In genomic region chr10:69866688-69867461, GRCh38 we compare ENCODE assay signal across 9 cellular contexts.
DNase-seq lines count a peak whose midpoint lies in the region; ATAC-seq and TF ChIP-seq lines count a peak whose summit lies in the region.
"Had no signal": no experiment of that assay in that cellular context is flagged by ENCODE, and none has a peak within 500 bp of the region (broad histone marks: within the 10 kb centered on the region; RNA-seq: fewer than 3 reads in every experiment).

No MANE protein-coding gene starts in this region.

- no peaks in the 10 kb centered on the region for H3K36me3 Mint-ChIP-seq in naive thymus-derived CD8-positive, alpha-beta T cell
- H3K36me3 Mint-ChIP-seq: natural killer cell had no signal

- no peaks in the 10 kb centered on the region for H4K20me1 ChIP-seq in smooth muscle cell (ENCODE audit: low read depth)

- CTCF ChIA-PET in HEK293 (lab: Yijun Ruan, JAX) = no interaction called here

- TF ChIP-seq CTCF in HEK293 (tag by site-specific recombination; IDR thresholded peaks at IDR 0.05) (no peak), body of pancreas (IDR thresholded peaks at IDR 0.05) (no peak), smooth muscle cell (IDR thresholded peaks at IDR 0.05; ENCODE audit: borderline replicate concordance, insufficient read depth, poor library complexity, severe bottlenecking) (no peak)

- H3K4me3 ChIP-seq in HEK293 (ENCODE audit: low read depth, low read length) (no peak overlapping the region), body of pancreas (no peak overlapping the region), smooth muscle cell (peak overlapping the region; percentile 22)

- H3K4me1 ChIP-seq in HEK293 (ENCODE audit: control insufficient read depth, insufficient read depth, low read length) (no peaks in the 10 kb centered on the region), body of pancreas (peaks cover 4% of the 10 kb centered on the region), smooth muscle cell (ENCODE audit: low read depth) (peaks cover 33% of the 10 kb centered on the region)

- H3K9me3 Mint-ChIP-seq in naive thymus-derived CD8-positive, alpha-beta T cell = no peaks in the 10 kb centered on the region
- H3K9me3 Mint-ChIP-seq: natural killer cell had no signal

- H3F3A ChIP-seq in smooth muscle cell (ENCODE audit: low read depth) = peaks cover 9% of the 10 kb centered on the region

- peak; percentile 30 for ATAC-seq in body of pancreas
- no peak for ATAC-seq in GM21367 (IDR thresholded peaks at IDR 0.05; ENCODE audit: unreplicated experiment)
- ATAC-seq in naive thymus-derived CD8-positive, alpha-beta T cell = no peak
- no peak for ATAC-seq in GM19463 (IDR thresholded peaks at IDR 0.05; ENCODE audit: unreplicated experiment)
- ATAC-seq: natural killer cell had no signal

- peak in 2 of 4 donors; percentile 14 to 25 for DNase-seq in body of pancreas
- DNase-seq in iris pigment epithelial cell (ENCODE audit: low read depth) = peak; percentile 81
- peak; percentile 27 for DNase-seq in smooth muscle cell (lab: John Stamatoyannopoulos, UW; ENCODE audit: unreplicated experiment)
- no peak for DNase-seq in RKO (ENCODE audit: low spot score)
- no peak for DNase-seq in naive thymus-derived CD8-positive, alpha-beta T cell
- DNase-seq: natural killer cell had no signal

- H3K9me3 ChIP-seq in HEK293 (ENCODE audit: control insufficient read depth, insufficient read depth, low read depth, low read length) (no peaks in the 10 kb centered on the region), body of pancreas (no peaks in the 10 kb centered on the region), smooth muscle cell (replicated peaks; ENCODE audit: low read depth) (no peaks in the 10 kb centered on the region)

- no peaks in the 10 kb centered on the region for H3K27me3 Mint-ChIP-seq in naive thymus-derived CD8-positive, alpha-beta T cell

- no peak overlapping the region for H3K9ac ChIP-seq in smooth muscle cell (ENCODE audit: low read depth)

- H3K4me3 Mint-ChIP-seq in naive thymus-derived CD8-positive, alpha-beta T cell = no peak overlapping the region
- H3K4me3 Mint-ChIP-seq: natural killer cell had no signal

- peak overlapping the region; percentile 88 for H2AFZ ChIP-seq in smooth muscle cell (ENCODE audit: low read depth)

- no peak overlapping the region for H3K27ac Mint-ChIP-seq in naive thymus-derived CD8-positive, alpha-beta T cell
- H3K27ac Mint-ChIP-seq: natural killer cell had no signal

- WGBS in body of pancreas, 2 donors = 71 to 72% methylated on average over 28 of the region's 28 CpGs
- 29% methylated on average over 27 of the region's 28 CpGs for WGBS in smooth muscle cell (ENCODE audit: low lambda C conversion rate)

- H3K27me3 ChIP-seq in body of pancreas = no peaks in the 10 kb centered on the region
- no peaks in the 10 kb centered on the region for H3K27me3 ChIP-seq in smooth muscle cell (ENCODE audit: low read depth)

- TF ChIP-seq POLR2A in body of pancreas (IDR thresholded peaks at IDR 0.05) = no peak

- H3K79me2 ChIP-seq in smooth muscle cell (ENCODE audit: low read depth) = no peaks in the 10 kb centered on the region

- H3K4me1 Mint-ChIP-seq in naive thymus-derived CD8-positive, alpha-beta T cell = peaks cover 0 to 2% (median 0%) of the 10 kb centered on the region in 4 donors

- POLR2A ChIA-PET in HEK293 (lab: Yijun Ruan, JAX) = no interaction called here
- POLR2A ChIA-PET in naive thymus-derived CD8-positive, alpha-beta T cell (lab: Charles Lee) = no interaction called here

- intact Hi-C loops in body of pancreas (cut with DNase I) = no loop called here

- H3K4me2 ChIP-seq in smooth muscle cell = peak overlapping the region; percentile 35

- no peak overlapping the region for H3K27ac ChIP-seq in HEK293 (ENCODE audit: extremely low read depth, low read depth, low read length)
- peak overlapping the region in 1 of 4 donors; percentile 51 for H3K27ac ChIP-seq in body of pancreas
- peak overlapping the region; percentile 63 for H3K27ac ChIP-seq in smooth muscle cell (ENCODE audit: low read depth)

- H3K36me3 ChIP-seq in HEK293 (ENCODE audit: control insufficient read depth in 2 of 2, insufficient read depth in 1 of 2, low read length in 2 of 2) (no peaks in the 10 kb centered on the region), body of pancreas (replicated peaks in 1 of 2; ENCODE audit: insufficient read depth in 1 of 2, low read depth in 2 of 2) (no peaks in the 10 kb centered on the region), smooth muscle cell (ENCODE audit: low read depth) (no peaks in the 10 kb centered on the region)

TF ChIP-seq in HEK293, 187 proteins besides CTCF, POLR2A, EP300 and RAD21:
- TF ChIP-seq EGR2 (tag by site-specific recombination; IDR thresholded peaks at IDR 0.05; ENCODE audit: low read depth) = peak; percentile 62
- peak; percentile 45 for TF ChIP-seq ZFHX2 (tag by site-specific recombination; conservative IDR thresholded peaks at IDR 0.05)
- TF ChIP-seq ZNF530 (tag by site-specific recombination; IDR thresholded peaks at IDR 0.05; ENCODE audit: low read depth) = no peak
TF ChIP-seq in HEK293: peak in this region for 2.

Comparison
In these comparisons a context has a peak if more than half of its experiments do, and no peak if none do; other contexts are left out.
1. DNase-seq: peak in iris pigment epithelial cell (single experiment) and smooth muscle cell (single experiment); none in RKO (single experiment) and naive thymus-derived CD8-positive, alpha-beta T cell (0 of 10).